ENCODE assay signal across 8 cellular contexts in genomic region chr2:38076250-38076709, GRCh38. TPM values are rescaled to one million over a fixed set of nuclear protein-coding genes. Genes with fewer than 3 reads are reported as not detected.
A peak's percentile ranks its signal among the peaks of the same experiment; 100 is the strongest.
DNase-seq lines count a peak whose midpoint lies in the region; ATAC-seq lines count a peak whose summit lies in the region.

No MANE protein-coding gene starts in this region.

- intact Hi-C loops in cardiac septum (cut with DNase I) (loop anchor here (2.0 to 10.0 kb wide), 4 partner anchors 17 to 199 kb away; no protein-coding TSS in a partner anchor), posterior vena cava (cut with DNase I) (loop anchor here in 1 of 2 donors (5.0 kb wide), 1 partner anchor 196 kb away; no protein-coding TSS in a partner anchor)

- ATAC-seq in HG02759 (IDR thresholded peaks at IDR 0.05; ENCODE audit: unreplicated experiment) = peak; percentile 48
- ATAC-seq in GM18858 (IDR thresholded peaks at IDR 0.05; ENCODE audit: unreplicated experiment) = no peak

- DNase-seq in activated T-cell treated with anti-CD3 and anti-CD28 coated beads for 48 hours (ENCODE audit: low read depth) (peak; percentile 69), NCI-H2171 treated with DMSO at 0.1 percent for 48 hours (lab: John Stamatoyannopoulos, UW) (peak; percentile 72), cardiac septum (ENCODE audit: low spot score) (peak; percentile 86), posterior vena cava (ENCODE audit: low spot score) (peak; percentile 93)
- DNase-seq in activated T-cell treated with anti-CD3 and anti-CD28 coated beads, Interleukin-2, amount 50 U/mL, for 1 hour = no peak
- DNase-seq in activated naive CD4-positive, alpha-beta T cell treated with anti-CD3 and anti-CD28 coated beads, Interleukin-2, amount 50 U/mL, for 16 hours = peak; percentile 35

RNA-seq across cellular contexts. Expression of gene CYP1B1, which starts 0.3 kb away (rescaled TPM):
- 92.7 TPM for total RNA-seq in cardiac septum
- 10 to 100 TPM; 49.8 to 90.9 TPM for total RNA-seq in posterior vena cava
